Comparison of ENCODE assay signal across 1 cellular context in the genomic region with DNA sequence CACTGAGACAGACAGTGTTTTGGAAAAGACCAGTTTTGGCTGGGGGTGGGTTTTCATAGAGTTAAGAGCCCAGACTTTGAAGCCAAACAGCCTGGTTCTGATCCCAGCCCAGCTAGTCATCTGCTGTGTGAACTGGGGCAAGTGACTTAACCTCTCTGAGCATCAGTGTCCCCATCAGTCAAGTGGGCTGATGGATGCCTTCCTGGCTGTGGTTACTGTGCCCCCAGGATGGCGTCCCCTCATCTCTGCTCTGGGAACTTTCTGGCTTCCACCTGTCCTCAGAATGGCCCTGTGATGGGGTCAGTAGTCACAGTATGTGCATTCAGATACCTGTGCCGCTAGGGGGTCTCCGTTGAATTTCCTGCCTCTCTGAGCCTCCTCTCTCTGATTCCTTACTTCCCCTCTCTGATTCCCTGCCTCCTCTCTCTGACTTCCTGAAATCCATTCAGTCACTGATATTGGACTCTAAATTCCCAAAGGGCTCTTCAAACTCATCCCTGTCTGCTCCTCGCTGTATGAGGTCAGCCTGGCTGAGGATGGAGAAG.
TF ChIP-seq lines count a peak whose summit lies in the region.

No MANE protein-coding gene starts in this region.

TF ChIP-seq in HepG2, 621 proteins besides CTCF, POLR2A, EP300 and RAD21 (continued from another document):
- TF ChIP-seq, protein P1, sequence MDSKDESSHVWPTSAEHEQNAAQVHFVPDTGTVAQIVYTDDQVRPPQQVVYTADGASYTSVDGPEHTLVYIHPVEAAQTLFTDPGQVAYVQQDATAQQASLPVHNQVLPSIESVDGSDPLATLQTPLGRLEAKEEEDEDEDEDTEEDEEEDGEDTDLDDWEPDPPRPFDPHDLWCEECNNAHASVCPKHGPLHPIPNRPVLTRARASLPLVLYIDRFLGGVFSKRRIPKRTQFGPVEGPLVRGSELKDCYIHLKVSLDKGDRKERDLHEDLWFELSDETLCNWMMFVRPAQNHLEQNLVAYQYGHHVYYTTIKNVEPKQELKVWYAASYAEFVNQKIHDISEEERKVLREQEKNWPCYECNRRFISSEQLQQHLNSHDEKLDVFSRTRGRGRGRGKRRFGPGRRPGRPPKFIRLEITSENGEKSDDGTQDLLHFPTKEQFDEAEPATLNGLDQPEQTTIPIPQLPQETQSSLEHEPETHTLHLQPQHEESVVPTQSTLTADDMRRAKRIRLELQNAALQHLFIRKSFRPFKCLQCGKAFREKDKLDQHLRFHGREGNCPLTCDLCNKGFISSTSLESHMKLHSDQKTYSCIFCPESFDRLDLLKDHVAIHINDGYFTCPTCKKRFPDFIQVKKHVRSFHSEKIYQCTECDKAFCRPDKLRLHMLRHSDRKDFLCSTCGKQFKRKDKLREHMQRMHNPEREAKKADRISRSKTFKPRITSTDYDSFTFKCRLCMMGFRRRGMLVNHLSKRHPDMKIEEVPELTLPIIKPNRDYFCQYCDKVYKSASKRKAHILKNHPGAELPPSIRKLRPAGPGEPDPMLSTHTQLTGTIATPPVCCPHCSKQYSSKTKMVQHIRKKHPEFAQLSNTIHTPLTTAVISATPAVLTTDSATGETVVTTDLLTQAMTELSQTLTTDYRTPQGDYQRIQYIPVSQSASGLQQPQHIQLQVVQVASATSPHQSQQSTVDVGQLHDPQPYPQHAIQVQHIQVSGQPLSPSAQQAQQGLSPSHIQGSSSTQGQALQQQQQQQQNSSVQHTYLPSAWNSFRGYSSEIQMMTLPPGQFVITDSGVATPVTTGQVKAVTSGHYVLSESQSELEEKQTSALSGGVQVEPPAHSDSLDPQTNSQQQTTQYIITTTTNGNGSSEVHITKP (CRISPR knock-in tag; IDR thresholded peaks at IDR 0.05; ENCODE audit: low read depth), result no peak
- TF ChIP-seq ZSCAN29 (CRISPR knock-in tag; conservative IDR thresholded peaks at IDR 0.05) (no peak), HOXA7 (CRISPR knock-in tag; IDR thresholded peaks at IDR 0.05) (no peak), ZMYM3 (CRISPR knock-in tag; IDR thresholded peaks at IDR 0.05) (0 out of 2 replicates have a peak, but pooled peaks have one; percentile 17), ZNF10 (CRISPR knock-in tag; IDR thresholded peaks at IDR 0.05; ENCODE audit: borderline replicate concordance, low read depth) (no peak), MBNL3 (CRISPR knock-in tag; conservative IDR thresholded peaks at IDR 0.05) (no peak), ZNF768 (CRISPR knock-in tag; IDR thresholded peaks at IDR 0.05) (peak; percentile 92), ZNF781 (CRISPR knock-in tag; IDR thresholded peaks at IDR 0.05; ENCODE audit: borderline replicate concordance, not compliant biosample characterization) (no peak)
